1 cellular context compared by ENCODE assay signal in genomic region chrX:23907496-23908218, GRCh38.
TF ChIP-seq lines count a peak whose summit lies in the region.

APOO (minus strand) TSS chrX:23907938; CDS start chrX:23907702, 236 bp downstream.
CXorf58 (plus strand) TSS chrX:23908006; CDS start chrX:23910303, 2,297 bp downstream.

TF ChIP-seq in GM12878, 131 proteins besides CTCF, POLR2A, EP300 and RAD21 (continued from another document):
- no peak; the same call in 1 of the 2 replicates for TF ChIP-seq ESRRA (IDR thresholded peaks at IDR 0.05; ENCODE audit: low read length)
- peak; percentile 3; the same call in 1 of the 2 replicates for TF ChIP-seq MXI1 (IDR thresholded peaks at IDR 0.05; ENCODE audit: low read depth, low read length)
- TF ChIP-seq ZSCAN29 (IDR thresholded peaks at IDR 0.05), result no peak
- no peak for TF ChIP-seq ZNF384 (IDR thresholded peaks at IDR 0.05; ENCODE audit: borderline replicate concordance, low read depth, low read length)
- no peak for TF ChIP-seq GATAD2B (conservative IDR thresholded peaks at IDR 0.05; ENCODE audit: low read depth)
- TF ChIP-seq ZNF207 (IDR thresholded peaks at IDR 0.05; ENCODE audit: borderline replicate concordance), result peak; percentile 39; the same call in 1 of the 2 replicates
- no peak for TF ChIP-seq ATF2 (IDR thresholded peaks at IDR 0.05; ENCODE audit: low read length)
- 0 out of 2 replicates have a peak, but pooled peaks have one; percentile 16 for TF ChIP-seq DPF2 (IDR thresholded peaks at IDR 0.05)
- 0 out of 2 replicates have a peak, but pooled peaks have one; percentile 2 for TF ChIP-seq BACH1 (IDR thresholded peaks at IDR 0.05; ENCODE audit: borderline replicate concordance)
- no peak for TF ChIP-seq SPI1 (IDR thresholded peaks at IDR 0.05; ENCODE audit: borderline replicate concordance, insufficient read depth, low read depth, low read length)
- TF ChIP-seq TARDBP (IDR thresholded peaks at IDR 0.05; ENCODE audit: borderline replicate concordance), result no peak
- peak; percentile 68; the same call in 1 of the 2 replicates for TF ChIP-seq TCF3 (IDR thresholded peaks at IDR 0.05; ENCODE audit: borderline replicate concordance, insufficient read depth, low read depth, low read length)
- no peak for TF ChIP-seq SREBF1 (IDR thresholded peaks at IDR 0.05; ENCODE audit: low read length)
- TF ChIP-seq RB1 (IDR thresholded peaks at IDR 0.05; ENCODE audit: borderline replicate concordance), result peak; percentile 45; the same call in 1 of the 2 replicates
- TF ChIP-seq KLF5 (IDR thresholded peaks at IDR 0.05; ENCODE audit: partially characterized antibody), result no peak
- peak; percentile 31; the same call in 1 of the 2 replicates for TF ChIP-seq CREB1 (IDR thresholded peaks at IDR 0.05; ENCODE audit: low read depth)
- no peak for TF ChIP-seq TBL1XR1 (IDR thresholded peaks at IDR 0.05; ENCODE audit: low read depth, low read length)
- TF ChIP-seq SMAD1 (IDR thresholded peaks at IDR 0.05; ENCODE audit: low read depth, partially characterized antibody), result no peak
- TF ChIP-seq WRNIP1 (IDR thresholded peaks at IDR 0.05; ENCODE audit: borderline replicate concordance, low read depth, low read length), result no peak
- no peak for TF ChIP-seq ZNF217 (IDR thresholded peaks at IDR 0.05)
- no peak for TF ChIP-seq MYB (IDR thresholded peaks at IDR 0.05; ENCODE audit: borderline replicate concordance, low read depth, low read length)
- no peak for TF ChIP-seq HSF1 (IDR thresholded peaks at IDR 0.05; ENCODE audit: low read depth, low read length)
- no peak for TF ChIP-seq RAD51 (IDR thresholded peaks at IDR 0.05)
- 0 out of 2 replicates have a peak, but pooled peaks have one; percentile 27 for TF ChIP-seq PAX5 (IDR thresholded peaks at IDR 0.05; ENCODE audit: borderline replicate concordance, low read depth, low read length)
- TF ChIP-seq TCF12 (IDR thresholded peaks at IDR 0.05; ENCODE audit: low read depth, low read length), result 0 out of 2 replicates have a peak, but pooled peaks have one; percentile 32
- TF ChIP-seq, protein P1, sequence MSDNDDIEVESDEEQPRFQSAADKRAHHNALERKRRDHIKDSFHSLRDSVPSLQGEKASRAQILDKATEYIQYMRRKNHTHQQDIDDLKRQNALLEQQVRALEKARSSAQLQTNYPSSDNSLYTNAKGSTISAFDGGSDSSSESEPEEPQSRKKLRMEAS (IDR thresholded peaks at IDR 0.05; ENCODE audit: low read depth, low read length), result peak; percentile 50; the same call in 1 of the 2 replicates
- no peak for TF ChIP-seq SRF (IDR thresholded peaks at IDR 0.05; ENCODE audit: low read depth in 2 of 2, low read length in 2 of 2)
- TF ChIP-seq CEBPZ (IDR thresholded peaks at IDR 0.05; ENCODE audit: low read depth, low read length), result no peak
- no peak for TF ChIP-seq CHD2 (IDR thresholded peaks at IDR 0.05; ENCODE audit: borderline replicate concordance, low read depth, low read length)
- no peak for TF ChIP-seq ZNF592 (IDR thresholded peaks at IDR 0.05)
- TF ChIP-seq, protein P2, sequence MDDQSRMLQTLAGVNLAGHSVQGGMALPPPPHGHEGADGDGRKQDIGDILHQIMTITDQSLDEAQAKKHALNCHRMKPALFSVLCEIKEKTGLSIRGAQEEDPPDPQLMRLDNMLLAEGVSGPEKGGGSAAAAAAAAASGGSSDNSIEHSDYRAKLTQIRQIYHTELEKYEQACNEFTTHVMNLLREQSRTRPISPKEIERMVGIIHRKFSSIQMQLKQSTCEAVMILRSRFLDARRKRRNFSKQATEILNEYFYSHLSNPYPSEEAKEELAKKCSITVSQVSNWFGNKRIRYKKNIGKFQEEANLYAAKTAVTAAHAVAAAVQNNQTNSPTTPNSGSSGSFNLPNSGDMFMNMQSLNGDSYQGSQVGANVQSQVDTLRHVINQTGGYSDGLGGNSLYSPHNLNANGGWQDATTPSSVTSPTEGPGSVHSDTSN (IDR thresholded peaks at IDR 0.05; ENCODE audit: insufficient replicate concordance, low read depth, low read length), result no peak
- peak; percentile 64 for TF ChIP-seq IKZF1 (conservative IDR thresholded peaks at IDR 0.05)
- peak; percentile 27; the same call in 1 of the 2 replicates for TF ChIP-seq PKNOX1 (IDR thresholded peaks at IDR 0.05)
TF ChIP-seq in GM12878: peak in this region for 36.
